1 cellular context compared by ENCODE assay signal in genomic region chr15:67109141-67110034, GRCh38.
TF ChIP-seq lines count a peak whose summit lies in the region.

No MANE protein-coding gene starts in this region.

TF ChIP-seq in HepG2, 621 proteins besides CTCF, POLR2A, EP300 and RAD21 (continued from another document and continues in another):
- peak; percentile 21; the same call in 1 of the 2 replicates for TF ChIP-seq ZNF281 (CRISPR knock-in tag; IDR thresholded peaks at IDR 0.05; ENCODE audit: borderline replicate concordance)
- no peak for TF ChIP-seq ZNF33B (CRISPR knock-in tag; IDR thresholded peaks at IDR 0.05)
- TF ChIP-seq BCL6 (CRISPR knock-in tag; IDR thresholded peaks at IDR 0.05), result peak; percentile 77
- TF ChIP-seq ZNF597 (CRISPR knock-in tag; IDR thresholded peaks at IDR 0.05), result no peak
- no peak for TF ChIP-seq ZNF720 (CRISPR knock-in tag; IDR thresholded peaks at IDR 0.05)
- TF ChIP-seq CEBPG (CRISPR knock-in tag; IDR thresholded peaks at IDR 0.05), result peak; percentile 82
- peak; percentile 54; the same call in 1 of the 2 replicates for TF ChIP-seq NR2F2 (IDR thresholded peaks at IDR 0.05; ENCODE audit: borderline replicate concordance, low read depth)
- peak; percentile 42; the same call in 1 of the 2 replicates for TF ChIP-seq ZNF644 (CRISPR knock-in tag; IDR thresholded peaks at IDR 0.05; ENCODE audit: low read depth)
- TF ChIP-seq NCOA2 (CRISPR knock-in tag; IDR thresholded peaks at IDR 0.05), result peak; percentile 38; the same call in 1 of the 2 replicates
- TF ChIP-seq ZNF878 (CRISPR knock-in tag; IDR thresholded peaks at IDR 0.05), result no peak
- 0 out of 2 replicates have a peak, but pooled peaks have one; percentile 37 for TF ChIP-seq NR2C2 (CRISPR knock-in tag; IDR thresholded peaks at IDR 0.05; ENCODE audit: borderline replicate concordance)
- no peak for TF ChIP-seq ZNF414 (CRISPR knock-in tag; IDR thresholded peaks at IDR 0.05)
- peak; percentile 98 for TF ChIP-seq RXRA (CRISPR knock-in tag; IDR thresholded peaks at IDR 0.05)
- peak; percentile 65; the same call in 1 of the 2 replicates for TF ChIP-seq PATZ1 (CRISPR knock-in tag; IDR thresholded peaks at IDR 0.05)
- no peak for TF ChIP-seq SIX1 (CRISPR knock-in tag; IDR thresholded peaks at IDR 0.05; ENCODE audit: borderline replicate concordance)
- TF ChIP-seq PHF20 (CRISPR knock-in tag; IDR thresholded peaks at IDR 0.05), result no peak
- peak; percentile 13; the same call in 1 of the 2 replicates for TF ChIP-seq HNF4G (IDR thresholded peaks at IDR 0.05; ENCODE audit: borderline replicate concordance, low read depth, low read length)
- TF ChIP-seq HNF4G (CRISPR knock-in tag; IDR thresholded peaks at IDR 0.05; ENCODE audit: borderline replicate concordance, low read depth), result no peak
- TF ChIP-seq ZBTB33 (CRISPR knock-in tag; IDR thresholded peaks at IDR 0.05), result peak; percentile 90
- TF ChIP-seq CEBPB (IDR thresholded peaks at IDR 0.05; ENCODE audit: borderline replicate concordance, low read depth, low read length), result peak; percentile 87
- 0 out of 4 replicates have a peak, but pooled peaks of 1 of the 2 experiments have one; percentile 43 for TF ChIP-seq ATF4 (CRISPR knock-in tag; IDR thresholded peaks at IDR 0.05)
- TF ChIP-seq KDM1A (CRISPR knock-in tag; IDR thresholded peaks at IDR 0.05), result peak; percentile 72; the same call in 1 of the 2 replicates
- TF ChIP-seq GATAD1 (CRISPR knock-in tag; IDR thresholded peaks at IDR 0.05), result no peak
- TF ChIP-seq ZBTB7B (CRISPR knock-in tag; IDR thresholded peaks at IDR 0.05), result peak; percentile 24; the same call in 1 of the 2 replicates
- no peak for TF ChIP-seq GMEB1 (CRISPR knock-in tag; IDR thresholded peaks at IDR 0.05; ENCODE audit: borderline replicate concordance)
- no peak for TF ChIP-seq CSRNP1 (CRISPR knock-in tag; IDR thresholded peaks at IDR 0.05)
- TF ChIP-seq MAF1 (CRISPR knock-in tag; IDR thresholded peaks at IDR 0.05; ENCODE audit: borderline replicate concordance), result no peak
- TF ChIP-seq BATF2 (CRISPR knock-in tag; IDR thresholded peaks at IDR 0.05), result no peak
- peak; percentile 32; the same call in 1 of the 2 replicates for TF ChIP-seq ARID4A (CRISPR knock-in tag; IDR thresholded peaks at IDR 0.05; ENCODE audit: borderline replicate concordance)
- TF ChIP-seq RFX1 (IDR thresholded peaks at IDR 0.05), result no peak
- no peak for TF ChIP-seq ZBTB1 (CRISPR knock-in tag; IDR thresholded peaks at IDR 0.05; ENCODE audit: borderline replicate concordance)
- 0 out of 2 replicates have a peak, but pooled peaks have one; percentile 52 for TF ChIP-seq MAX (IDR thresholded peaks at IDR 0.05)
- TF ChIP-seq KDM5B (CRISPR knock-in tag; IDR thresholded peaks at IDR 0.05; ENCODE audit: borderline replicate concordance), result peak; percentile 35; the same call in 1 of the 2 replicates
- peak; percentile 27; the same call in 1 of the 2 replicates for TF ChIP-seq KDM2A (CRISPR knock-in tag; IDR thresholded peaks at IDR 0.05; ENCODE audit: borderline replicate concordance, low read depth)
